In genomic region chr3:187913617-187914033, GRCh38 we compare ENCODE assay signal across 8 cellular contexts.
A peak's percentile ranks its signal among the peaks of the same experiment; 100 is the strongest.
DNase-seq lines count a peak whose midpoint lies in the region; ATAC-seq and TF ChIP-seq lines count a peak whose summit lies in the region.

No MANE protein-coding gene starts in this region.

- H3K36me3 Mint-ChIP-seq in Calu3 (ENCODE audit: insufficient read depth, unreplicated experiment) = no peaks in the 10 kb centered on the region
- H3K36me3 Mint-ChIP-seq in mesothelial cell of epicardium = no peaks in the 10 kb centered on the region
- H3K36me3 Mint-ChIP-seq in activated CD8-positive, alpha-beta T cell treated with anti-CD3 and anti-CD28 coated beads, Interleukin-2, amount 10 ng/mL, durations not matched to agents 7 days and 5 days (ENCODE audit: low read depth) = peaks cover 11% of the 10 kb centered on the region

- H3K27ac Mint-ChIP-seq in Calu3 (ENCODE audit: unreplicated experiment) = peak overlapping the region; percentile 3
- H3K27ac Mint-ChIP-seq in mesothelial cell of epicardium = peak overlapping the region; percentile 0
- H3K27ac Mint-ChIP-seq in activated CD8-positive, alpha-beta T cell treated with anti-CD3 and anti-CD28 coated beads, Interleukin-2, amount 10 ng/mL, durations not matched to agents 7 days and 5 days = no peak overlapping the region

- H3K27me3 Mint-ChIP-seq in Calu3 (ENCODE audit: unreplicated experiment) (no peaks in the 10 kb centered on the region), mesothelial cell of epicardium (ENCODE audit: low read depth) (no peaks in the 10 kb centered on the region)
- no peaks in the 10 kb centered on the region for H3K27me3 Mint-ChIP-seq in activated CD8-positive, alpha-beta T cell treated with anti-CD3 and anti-CD28 coated beads, Interleukin-2, amount 10 ng/mL, durations not matched to agents 7 days and 5 days (ENCODE audit: low read depth)

- peaks cover 3% of the 10 kb centered on the region for H3K9me3 Mint-ChIP-seq in Calu3 (ENCODE audit: low read depth, unreplicated experiment)
- H3K9me3 Mint-ChIP-seq in mesothelial cell of epicardium = no peaks in the 10 kb centered on the region
- peaks cover 5% of the 10 kb centered on the region for H3K9me3 Mint-ChIP-seq in activated CD8-positive, alpha-beta T cell treated with anti-CD3 and anti-CD28 coated beads, Interleukin-2, amount 10 ng/mL, durations not matched to agents 7 days and 5 days (ENCODE audit: insufficient read depth)

- POLR2A ChIA-PET in activated CD8-positive, alpha-beta T cell treated with anti-CD3 and anti-CD28 coated beads, Interleukin-2, amount 10 ng/mL, durations not matched to agents 7 days and 5 days (lab: Charles Lee) = no interaction called here

- DNase-seq in Calu3 = peak; percentile 55
- peak; percentile 62 for DNase-seq in HPDE6-E6E7 (ENCODE audit: extremely low spot score)
- DNase-seq in astrocyte of the hippocampus (ENCODE audit: low read depth, low spot score) = peak; percentile 25
- no peak for DNase-seq in mesothelial cell of epicardium (ENCODE audit: low spot score in 2 of 2, unreplicated experiment in 2 of 2)
- DNase-seq in UCSD-AML1 (lab: John Stamatoyannopoulos, UW; ENCODE audit: unreplicated experiment) = no peak
- no peak for DNase-seq in activated CD8-positive, alpha-beta T cell treated with anti-CD3 and anti-CD28 coated beads, Interleukin-2, amount 10 ng/mL, durations not matched to agents 7 days and 5 days
- no peak for DNase-seq in stimulated activated CD4-positive, alpha-beta T cell treated with anti-CD3 and anti-CD28 coated beads, Interleukin-2, amount 100 ng/mL, for 48 hours
- DNase-seq in germinal center (ENCODE audit: low spot score) = no peak

- BruUV-seq in Calu3 (replicated peaks; lab: Mats Ljungman, UMichigan) = no TSS peak

- H3K4me1 Mint-ChIP-seq in Calu3 (ENCODE audit: low read depth, unreplicated experiment) (peaks cover 30% of the 10 kb centered on the region), mesothelial cell of epicardium (peaks cover 35% of the 10 kb centered on the region)
- H3K4me1 Mint-ChIP-seq in activated CD8-positive, alpha-beta T cell treated with anti-CD3 and anti-CD28 coated beads, Interleukin-2, amount 10 ng/mL, durations not matched to agents 7 days and 5 days (ENCODE audit: low read depth) = peaks cover 71% of the 10 kb centered on the region

- CTCF ChIA-PET in Calu3 (lab: Charles Lee) = interaction anchor here (0.6 to 1.5 kb wide), 5 partner anchors 71 to 335 kb away, joined by 3 to 4 read pairs (median 3); partner anchors contain the start of gene BCL6
- CTCF ChIA-PET in activated CD8-positive, alpha-beta T cell treated with anti-CD3 and anti-CD28 coated beads, Interleukin-2, amount 10 ng/mL, durations not matched to agents 7 days and 5 days (lab: Charles Lee) = interaction anchor here (0.9 to 1.4 kb wide), 3 partner anchors 81 to 168 kb away, joined by 3 read pairs; partner anchors contain the start of gene BCL6

- no peak for TF ChIP-seq CTCF in Calu3 (IDR thresholded peaks at IDR 0.05; ENCODE audit: unreplicated experiment)
- TF ChIP-seq CTCF in mesothelial cell of epicardium (IDR thresholded peaks at IDR 0.05; ENCODE audit: unreplicated experiment) = no peak

- no peak for ATAC-seq in activated CD8-positive, alpha-beta T cell treated with anti-CD3 and anti-CD28 coated beads, Interleukin-2, amount 10 ng/mL, durations not matched to agents 7 days and 5 days

- H3K4me3 Mint-ChIP-seq in Calu3 (ENCODE audit: low read depth, unreplicated experiment) = peak overlapping the region; percentile 1
- no peak overlapping the region for H3K4me3 Mint-ChIP-seq in mesothelial cell of epicardium
- H3K4me3 Mint-ChIP-seq in activated CD8-positive, alpha-beta T cell treated with anti-CD3 and anti-CD28 coated beads, Interleukin-2, amount 10 ng/mL, durations not matched to agents 7 days and 5 days = no peak overlapping the region

- intact Hi-C loops in Calu3 (cut with micrococcal nuclease; ENCODE audit: unreplicated experiment) = loop anchor here (5.0 kb wide), 1 partner anchor 166 kb away; the partner anchor contains the start of gene BCL6

Comparison
In these comparisons a context has a peak if more than half of its experiments do, and no peak if none do; other contexts are left out.
1. DNase-seq: peak in Calu3 (single experiment), HPDE6-E6E7 (single experiment) and astrocyte of the hippocampus (single experiment); none in mesothelial cell of epicardium (0 of 2), UCSD-AML1 (single experiment), activated CD8-positive, alpha-beta T cell treated with anti-CD3 and anti-CD28 coated beads, Interleukin-2, amount 10 ng/mL, durations not matched to agents 7 days and 5 days (single experiment), stimulated activated CD4-positive, alpha-beta T cell treated with anti-CD3 and anti-CD28 coated beads, Interleukin-2, amount 100 ng/mL, for 48 hours (0 of 2) and germinal center (single experiment).